22 cellular contexts compared by ENCODE assay signal in genomic region chr19:17910776-17911360, GRCh38. TPM values are rescaled to one million over a fixed set of nuclear protein-coding genes. Genes with fewer than 3 reads are reported as not detected.
A peak's percentile ranks its signal among the peaks of the same experiment; 100 is the strongest.
DNase-seq lines count a peak whose midpoint lies in the region; FAIRE-seq and TF ChIP-seq lines count a peak whose summit lies in the region.
"Had no signal": no experiment of that assay in that cellular context is flagged by ENCODE, and none has a peak within 500 bp of the region (broad histone marks: within the 10 kb centered on the region; RNA-seq: fewer than 3 reads in every experiment).

No MANE protein-coding gene starts in this region.

- in situ Hi-C loops in astrocyte of the spinal cord (cut with HindIII; ENCODE audit: low sequenced_read_pairs): no loop called here

- H3K36me3 ChIP-seq in H1 (ENCODE audit: control insufficient read depth in 2 of 4, insufficient read depth in 4 of 4, low read length in 3 of 4): no peaks in the 10 kb centered on the region
- H3K36me3 ChIP-seq: BLaER1 had no signal

- peak; percentile 8 for DNase-seq in SIG-M5 treated with dmso at 0.1 percent for 504 hours (lab: John Stamatoyannopoulos, UW; ENCODE audit: unreplicated experiment)
- DNase-seq in SIG-M5 (lab: John Stamatoyannopoulos, UW): no peak
- peak; percentile 0 for DNase-seq in astrocyte of the spinal cord (ENCODE audit: low read depth, low spot score)
- DNase-seq in H1 (ENCODE audit: low read depth in 1 of 2, low spot score in 2 of 2): no peak
- no peak for DNase-seq in activated CD8-positive, alpha-beta memory T cell treated with anti-CD3 and anti-CD28 coated beads, Interleukin-2, amount 50 U/mL, for 4 hours
- DNase-seq in NCI-H2227 treated with DMSO at 0.1 percent for 48 hours (lab: John Stamatoyannopoulos, UW): no peak
- no peak for DNase-seq in SHP77 (lab: John Stamatoyannopoulos, UW)
- DNase-seq: 8988T; CD8-positive, alpha-beta memory T cell; COR-L47; DMS 273 treated with DMSO at 0.1 percent for 48 hours; DMS53; DND-41; EL; GOT3; H9 had no signal

- peaks cover 7 to 13% of the 10 kb centered on the region in 2 experiments; a peak in 3 of 4 replicates for H3K9me3 ChIP-seq in H1 (ENCODE audit: insufficient read depth in 2 of 2, low read depth in 1 of 2, low read length in 1 of 2)

- 89% methylated on average over 11 of the region's 11 CpGs; no CpG with 5 or more reads in 1 of the 2 experiments for WGBS in H1 (ENCODE audit: extremely low coverage in 1 of 2, insufficient coverage in 1 of 2, insufficient read length in 1 of 2, insufficient replicate concordance in 2 of 2, low coverage in 1 of 2, low lambda C conversion rate in 2 of 2, missing lambda C conversion rate in 1 of 2), 2 experiments

- no peak overlapping the region for H3K18ac ChIP-seq in H1 (ENCODE audit: extremely low read depth, low read length)

- TF ChIP-seq RAD21 in H1 (IDR thresholded peaks at IDR 0.05 in 1 of 2, conservative IDR thresholded peaks at IDR 0.05 in 1 of 2; ENCODE audit: low read depth in 2 of 2, low read length in 2 of 2): no peak

- no peaks in the 10 kb centered on the region for H3K27me3 ChIP-seq in H1 (replicated peaks in 1 of 4; ENCODE audit: control insufficient read depth in 3 of 4, extremely low read depth in 1 of 4, insufficient read depth in 3 of 4, low read length in 3 of 4)
- H3K27me3 ChIP-seq: BLaER1 had no signal

- no peak overlapping the region for H2BK12ac ChIP-seq in H1 (ENCODE audit: low read depth, low read length)

- peak; percentile 60 for FAIRE-seq in H1 (lab: Jason Lieb, UNC)
- FAIRE-seq: GM12878 had no signal

- TF ChIP-seq POLR2A in H1 (IDR thresholded peaks at IDR 0.05; ENCODE audit: control extremely low read depth in 1 of 2, low read depth in 2 of 2, low read length in 2 of 2): no peak

- H3K79me2 ChIP-seq in H1 (ENCODE audit: control insufficient read depth in 1 of 2, insufficient read depth in 2 of 2, low read length in 2 of 2): no peaks in the 10 kb centered on the region

- H3K4me3 ChIP-seq in astrocyte of the spinal cord (ENCODE audit: low read depth, low read length) (no peak overlapping the region), H1 (ENCODE audit: extremely low read depth in 1 of 4, insufficient read depth in 2 of 4, low read depth in 3 of 4, low read length in 4 of 4) (no peak overlapping the region)
- H3K4me3 ChIP-seq: BLaER1, GM12878 had no signal

- H3K4me1 ChIP-seq in H1 (replicated peaks in 1 of 4; ENCODE audit: control insufficient read depth in 3 of 4, insufficient read depth in 4 of 4, low read length in 3 of 4): peaks cover 0 to 2% (median 0%) of the 10 kb centered on the region in 4 experiments; a peak in 3 of 7 replicates
- H3K4me1 ChIP-seq: BLaER1 had no signal

- H2BK120ac ChIP-seq in H1 (replicated peaks; ENCODE audit: low read depth, low read length): no peak overlapping the region

- no peak for TF ChIP-seq EP300 in H1 (IDR thresholded peaks at IDR 0.05; ENCODE audit: borderline replicate concordance in 1 of 2, low read depth in 2 of 2, low read length in 2 of 2)

- H3K27ac ChIP-seq in H1 (ENCODE audit: low read depth, low read length): no peak overlapping the region
- H3K27ac ChIP-seq: BLaER1 had no signal

- no peak overlapping the region for H3K14ac ChIP-seq in H1 (ENCODE audit: insufficient read length)

- no peak overlapping the region for H3K23ac ChIP-seq in H1 (ENCODE audit: insufficient read length)

- CTCF ChIA-PET in H1 (lab: Charles Lee; ENCODE audit: partially characterized antibody): interaction anchor here (0.5 to 1.4 kb wide), 3 partner anchors 22 to 247 kb away, joined by 3 to 5 read pairs (median 3); partner anchors contain the start of gene CCDC124

- no peak overlapping the region for H3K56ac ChIP-seq in H1 (replicated peaks; ENCODE audit: insufficient read length, low read depth, low read length)

- no peaks in the 10 kb centered on the region for H4K20me1 ChIP-seq in H1 (replicated peaks in 1 of 2; ENCODE audit: control insufficient read depth in 1 of 2, insufficient read depth in 2 of 2, low read length in 2 of 2)
- H4K20me1 ChIP-seq: BLaER1 had no signal

- no peak overlapping the region for H2BK15ac ChIP-seq in H1 (ENCODE audit: low read length)

- POLR2A ChIA-PET in H1 (lab: Charles Lee; ENCODE audit: partially characterized antibody): no interaction called here

- H2BK5ac ChIP-seq in H1 (ENCODE audit: low read depth, low read length): no peak overlapping the region

- H3K79me1 ChIP-seq in H1 (ENCODE audit: low read depth, low read length): no peaks in the 10 kb centered on the region

- H3K4me2 ChIP-seq in H1 (ENCODE audit: insufficient read depth in 1 of 2, low read depth in 2 of 2, low read length in 2 of 2): no peak overlapping the region
- H3K4me2 ChIP-seq: BLaER1 had no signal

- H3K23me2 ChIP-seq in H1 (ENCODE audit: low read depth, low read length): no peaks in the 10 kb centered on the region

- no peak overlapping the region for H4K8ac ChIP-seq in H1 (ENCODE audit: extremely low read depth, insufficient read depth, low read length)

- TF ChIP-seq CTCF in astrocyte of the spinal cord (IDR thresholded peaks at IDR 0.05; ENCODE audit: low read depth, low read length) (no peak), H1 (IDR thresholded peaks at IDR 0.05; ENCODE audit: control extremely low read depth in 1 of 3, insufficient read depth in 1 of 3, low read depth in 1 of 3, low read length in 3 of 3) (no peak)

- H3K4ac ChIP-seq in H1 (replicated peaks; ENCODE audit: insufficient read length, low read depth, low read length): no peak overlapping the region

- H2AFZ ChIP-seq in H1 (ENCODE audit: low read length): 0 out of 2 replicates have a peak overlapping the region, but pooled peaks have one; percentile 67

- no peak overlapping the region for H3K9ac ChIP-seq in H1 (replicated peaks in 1 of 4; ENCODE audit: extremely low read depth in 1 of 4, low read depth in 3 of 4, low read length in 3 of 4)
- H3K9ac ChIP-seq: BLaER1 had no signal

- peak overlapping the region; percentile 61; the same call in 1 of the 2 replicates for H2BK20ac ChIP-seq in H1 (ENCODE audit: low read length)

- H4K5ac ChIP-seq in H1 (ENCODE audit: insufficient read length, low read depth, low read length): no peak overlapping the region

- no peak overlapping the region for H2AK5ac ChIP-seq in H1 (ENCODE audit: low read depth, low read length)

- H4K91ac ChIP-seq in H1 (replicated peaks; ENCODE audit: insufficient read length, low read length): no peak overlapping the region

TF ChIP-seq in H1, 55 proteins besides CTCF, POLR2A, EP300 and RAD21 (continues in another document):
- TF ChIP-seq HDAC6 (IDR thresholded peaks at IDR 0.05; ENCODE audit: low read depth, low read length) (no peak), NANOG (IDR thresholded peaks at IDR 0.05; ENCODE audit: insufficient read depth, low read depth, low read length, poor library complexity, severe bottlenecking) (no peak), SUZ12 (IDR thresholded peaks at IDR 0.05; ENCODE audit: low read length) (no peak)

RNA-seq across cellular contexts. Expression of gene CCDC124, which starts 21.9 kb away (rescaled TPM):
- total RNA-seq in H1 (2021; fragmentation: NEBNext Ultra II Directional; extraction: Animal tissue kit (Norgen Biotek cat#: 25700)): 101 and 103 TPM in 2 replicates
- 95.2 and 135 TPM in 2 replicates for polyA plus RNA-seq in H1 (2011; rRNA removed)
- 144 TPM for polyA plus RNA-seq in H1 (2011; cell fraction: cytosol; rRNA removed)
- 88.6 TPM for polyA plus RNA-seq in H1 (2011; cell fraction: nucleus; rRNA removed)
- 87.6 to 144 TPM (median 124 TPM) in 4 replicates for polyA plus RNA-seq in H1 (2012, experiment 1 of 2)
- polyA plus RNA-seq in H1 (2012, experiment 2 of 2): 94.8 TPM
- polyA plus RNA-seq in H1 (2013, experiment 1 of 2): 71.0 TPM
- 71.2 TPM for polyA plus RNA-seq in H1 (2013, experiment 2 of 2)
- polyA minus RNA-seq in H1 (2011; rRNA and poly(A)+ RNA removed): 5.9 and 7.2 TPM in 2 replicates
- 27.8 TPM for polyA minus RNA-seq in H1 (2011; cell fraction: cytosol; rRNA and poly(A)+ RNA removed)
- 20.0 TPM for polyA minus RNA-seq in H1 (2011; cell fraction: nucleus; rRNA and poly(A)+ RNA removed)

RNA-seq across cellular contexts. Expression of gene SLC5A5, which starts 39.1 kb away (rescaled TPM):
- 1.2 and 1.5 TPM in 2 replicates for total RNA-seq in H1 (2021; fragmentation: NEBNext Ultra II Directional; extraction: Animal tissue kit (Norgen Biotek cat#: 25700))
- polyA plus RNA-seq in H1 (2011; rRNA removed): 1.8 and 2.2 TPM in 2 replicates
- 1.8 TPM for polyA plus RNA-seq in H1 (2011; cell fraction: cytosol; rRNA removed)
- 3.6 TPM for polyA plus RNA-seq in H1 (2011; cell fraction: nucleus; rRNA removed)
- 0.98 to 2.3 TPM (median 1.7 TPM) in 4 replicates for polyA plus RNA-seq in H1 (2012, experiment 1 of 2)
- polyA plus RNA-seq in H1 (2012, experiment 2 of 2): 1.1 TPM
- polyA plus RNA-seq in H1 (2013, experiment 1 of 2): 1.4 TPM
- 1.7 TPM for polyA plus RNA-seq in H1 (2013, experiment 2 of 2)
- 1.4 and 1.9 TPM in 2 replicates for polyA minus RNA-seq in H1 (2011; rRNA and poly(A)+ RNA removed)
- 3.1 TPM for polyA minus RNA-seq in H1 (2011; cell fraction: cytosol; rRNA and poly(A)+ RNA removed)
- polyA minus RNA-seq in H1 (2011; cell fraction: nucleus; rRNA and poly(A)+ RNA removed): 2.7 TPM
- total RNA-seq: A673, HT-29 had no signal
- polyA plus RNA-seq: AG04450, CD14-positive monocyte had no signal

RNA-seq across cellular contexts. Expression of gene RPL18A, which starts 51.2 kb away (rescaled TPM):
- 2,749 and 2,894 TPM in 2 replicates for total RNA-seq in H1 (2021; fragmentation: NEBNext Ultra II Directional; extraction: Animal tissue kit (Norgen Biotek cat#: 25700))
- 3,938 and 5,258 TPM in 2 replicates for polyA plus RNA-seq in H1 (2011; rRNA removed)
- polyA plus RNA-seq in H1 (2011; cell fraction: cytosol; rRNA removed): 4,102 TPM
- polyA plus RNA-seq in H1 (2011; cell fraction: nucleus; rRNA removed): 3,741 TPM
- 2,900 to 4,037 TPM (median 3,755 TPM) in 4 replicates for polyA plus RNA-seq in H1 (2012, experiment 1 of 2)
- 5,025 TPM for polyA plus RNA-seq in H1 (2012, experiment 2 of 2)
- 2,492 TPM for polyA plus RNA-seq in H1 (2013, experiment 1 of 2)
- 2,474 TPM for polyA plus RNA-seq in H1 (2013, experiment 2 of 2)
- 555 and 636 TPM in 2 replicates for polyA minus RNA-seq in H1 (2011; rRNA and poly(A)+ RNA removed)
- 2,052 TPM for polyA minus RNA-seq in H1 (2011; cell fraction: cytosol; rRNA and poly(A)+ RNA removed)
- 752 TPM for polyA minus RNA-seq in H1 (2011; cell fraction: nucleus; rRNA and poly(A)+ RNA removed)

RNA-seq across cellular contexts. Expression of gene KCNN1, which starts 56.0 kb away (rescaled TPM):
- 9.3 and 11.0 TPM in 2 replicates for total RNA-seq in H1 (2021; fragmentation: NEBNext Ultra II Directional; extraction: Animal tissue kit (Norgen Biotek cat#: 25700))
- 12.5 and 19.3 TPM in 2 replicates for polyA plus RNA-seq in H1 (2011; rRNA removed)
- polyA plus RNA-seq in H1 (2011; cell fraction: cytosol; rRNA removed): 13.7 TPM
- polyA plus RNA-seq in H1 (2011; cell fraction: nucleus; rRNA removed): 21.8 TPM
- polyA plus RNA-seq in H1 (2012, experiment 1 of 2): 4.1 to 10.5 TPM (median 8.4 TPM) in 4 replicates
- 5.8 TPM for polyA plus RNA-seq in H1 (2012, experiment 2 of 2)
- 6.0 TPM for polyA plus RNA-seq in H1 (2013, experiment 1 of 2)
- 5.9 TPM for polyA plus RNA-seq in H1 (2013, experiment 2 of 2)
- 6.7 and 7.7 TPM in 2 replicates for polyA minus RNA-seq in H1 (2011; rRNA and poly(A)+ RNA removed)
- polyA minus RNA-seq in H1 (2011; cell fraction: cytosol; rRNA and poly(A)+ RNA removed): 15.0 TPM
- 14.4 TPM for polyA minus RNA-seq in H1 (2011; cell fraction: nucleus; rRNA and poly(A)+ RNA removed)
- polyA plus RNA-seq: CD14-positive monocyte; CD8-positive, alpha-beta memory T cell had no signal

Comparison
In these comparisons a context has a peak if more than half of its experiments do, and no peak if none do; other contexts are left out.
1. DNase-seq: peak in SIG-M5 treated with dmso at 0.1 percent for 504 hours (single experiment) and astrocyte of the spinal cord (single experiment); none in SIG-M5 (single experiment), H1 (0 of 2), activated CD8-positive, alpha-beta memory T cell treated with anti-CD3 and anti-CD28 coated beads, Interleukin-2, amount 50 U/mL, for 4 hours (single experiment), NCI-H2227 treated with DMSO at 0.1 percent for 48 hours (single experiment) and SHP77 (0 of 2).